Comparison of ENCODE assay signal across 10 cellular contexts in the genomic region with DNA sequence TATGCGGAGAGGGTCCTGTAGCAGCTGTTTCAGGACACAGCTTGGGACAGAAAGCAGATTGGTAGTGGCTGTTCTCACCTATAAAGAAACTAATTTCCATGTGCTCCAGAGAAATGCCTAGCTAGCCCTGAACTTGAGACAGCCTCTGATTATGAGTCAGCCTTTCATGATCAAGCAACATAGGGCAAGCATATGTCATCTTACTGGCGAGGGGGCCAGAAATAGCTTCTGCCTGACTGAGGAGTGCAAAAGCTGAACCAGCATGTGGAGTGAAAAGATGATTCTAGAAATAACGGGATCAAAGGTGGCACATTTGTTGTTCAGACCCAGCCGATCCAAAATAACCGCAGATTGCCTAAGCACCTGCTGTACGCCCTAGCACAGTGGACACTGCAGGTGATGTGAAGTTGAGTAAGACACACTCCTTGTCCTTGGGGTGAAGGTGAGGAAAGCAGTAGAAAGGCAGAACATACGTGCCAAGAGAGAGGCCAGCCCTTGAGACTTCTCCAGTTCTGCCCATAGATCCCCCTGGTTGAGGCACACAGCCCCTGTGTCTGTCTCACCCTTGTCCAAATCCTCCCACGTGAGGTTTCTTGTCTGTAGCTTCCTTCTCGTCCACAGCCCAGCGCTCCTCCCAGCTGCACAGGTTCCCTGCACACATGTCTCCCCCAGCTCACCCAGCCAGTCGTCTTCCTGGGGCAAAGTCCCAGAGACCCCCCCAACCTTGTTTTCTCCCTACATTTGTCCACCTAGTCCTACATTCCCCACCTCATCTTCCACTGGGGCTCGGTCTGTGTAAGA. TPM values are rescaled to one million over a fixed set of nuclear protein-coding genes. Genes with fewer than 3 reads are reported as not detected.
DNase-seq lines count a peak whose midpoint lies in the region; ATAC-seq, FAIRE-seq and TF ChIP-seq lines count a peak whose summit lies in the region.
"Had no signal": no experiment of that assay in that cellular context is flagged by ENCODE, and none has a peak within 500 bp of the region (broad histone marks: within the 10 kb centered on the region; RNA-seq: fewer than 3 reads in every experiment).

No MANE protein-coding gene starts in this region.

- no peaks in the 10 kb centered on the region for H3K9me3 Mint-ChIP-seq in endodermal cell

- peaks cover 26% of the 10 kb centered on the region for H3K27me3 Mint-ChIP-seq in endodermal cell (ENCODE audit: insufficient read depth)

- peak; percentile 17 for DNase-seq in stimulated activated CD4-positive, alpha-beta T cell treated with anti-CD3 and anti-CD28 coated beads, Interleukin-15, amount 100 ng/mL, for 24 hours
- no peak for DNase-seq in stimulated activated CD4-positive, alpha-beta T cell treated with anti-CD3 and anti-CD28 coated beads, Interleukin-4, amount 100 ng/mL, for 1 hour
- DNase-seq in NCI-H524 treated with DMSO at 0.1 percent for 48 hours (lab: John Stamatoyannopoulos, UW) (peak; percentile 19), endodermal cell (no peak), D721Med (ENCODE audit: insufficient read length, low spot score) (no peak), lower lobe of right lung (no peak), 8988T (no peak)
- DNase-seq: activated effector memory CD4-positive, alpha-beta T cell treated with anti-CD3 and anti-CD28 coated beads, Interleukin-2, amount 50 U/mL, for 16 hours had no signal

- WGBS in endodermal cell (ENCODE audit: insufficient coverage in 1 of 2, insufficient read length in 1 of 2), 2 experiments: 78 to 86% methylated on average over 12 of the region's 12 CpGs

- no peak overlapping the region for H3K27ac Mint-ChIP-seq in endodermal cell

- H3K9me3 ChIP-seq in endodermal cell (ENCODE audit: control insufficient read depth, low read length) (no peaks in the 10 kb centered on the region), lower lobe of right lung (no peaks in the 10 kb centered on the region)

- H3K9ac ChIP-seq in endodermal cell (ENCODE audit: extremely low read depth, low read length, poor library complexity, severe bottlenecking): no peak overlapping the region

- H3K27ac ChIP-seq in endodermal cell (ENCODE audit: low read depth, low read length) (peak overlapping the region; percentile 38), lower lobe of right lung (no peak overlapping the region)

- no peak for FAIRE-seq in D721Med (lab: Jason Lieb, UNC)

- H3K4me3 ChIP-seq in endodermal cell (ENCODE audit: low read length) (no peak overlapping the region), lower lobe of right lung (no peak overlapping the region)
- H3K4me3 ChIP-seq: lung had no signal

- no peak for TF ChIP-seq CTCF in endodermal cell (conservative IDR thresholded peaks at IDR 0.05)
- no peak for TF ChIP-seq CTCF in D721Med (IDR thresholded peaks at IDR 0.05; ENCODE audit: insufficient read depth, missing control alignments)
- no peak for TF ChIP-seq CTCF in lower lobe of right lung (IDR thresholded peaks at IDR 0.05)

- H3K4me1 ChIP-seq in endodermal cell (ENCODE audit: control insufficient read depth, insufficient read depth, low read length) (no peaks in the 10 kb centered on the region), lower lobe of right lung (peaks cover 18% of the 10 kb centered on the region)

- no peaks in the 10 kb centered on the region for H3K36me3 ChIP-seq in endodermal cell (ENCODE audit: control insufficient read depth, insufficient read depth, low read length)
- no peaks in the 10 kb centered on the region for H3K36me3 ChIP-seq in lower lobe of right lung

- ATAC-seq in GM21447 (IDR thresholded peaks at IDR 0.05; ENCODE audit: unreplicated experiment) (no peak), lower lobe of right lung (no peak)

- H3K4me3 Mint-ChIP-seq in endodermal cell: no peak overlapping the region

- H3K27me3 ChIP-seq in endodermal cell (ENCODE audit: control insufficient read depth, insufficient read depth, low read length, poor library complexity, severe bottlenecking): no peaks in the 10 kb centered on the region
- no peaks in the 10 kb centered on the region for H3K27me3 ChIP-seq in lower lobe of right lung (ENCODE audit: low read depth)

- intact Hi-C loops in lower lobe of right lung (cut with DNase I): no loop called here

- peaks cover 9% of the 10 kb centered on the region for H3K4me1 Mint-ChIP-seq in endodermal cell

- peaks cover 2% of the 10 kb centered on the region for H3K36me3 Mint-ChIP-seq in endodermal cell (ENCODE audit: low read depth)

RNA-seq across cellular contexts. Expression of a gene that starts 2.7 kb away (rescaled TPM):
- 10 to 100 TPM; 31.0 to 37.7 TPM for total RNA-seq in endodermal cell
- polyA plus RNA-seq in endodermal cell (2013, experiment 1 of 2): 36.9 TPM
- 33.5 TPM for polyA plus RNA-seq in endodermal cell (2013, experiment 2 of 2)
- total RNA-seq in lower lobe of right lung: 52.8 TPM

RNA-seq across cellular contexts. Expression of a gene that starts 18.1 kb away (rescaled TPM):
- 10 to 100 TPM; 55.7 to 59.7 TPM for total RNA-seq in endodermal cell
- 43.4 TPM for polyA plus RNA-seq in endodermal cell (2013, experiment 1 of 2)
- 37.8 TPM for polyA plus RNA-seq in endodermal cell (2013, experiment 2 of 2)
- total RNA-seq in lower lobe of right lung: 27.9 TPM

RNA-seq across cellular contexts. Expression of a gene that starts 38.1 kb away (rescaled TPM):
- total RNA-seq in endodermal cell (10 to 100 TPM; 66.4 to 72.1 TPM), lower lobe of right lung (56.0 TPM)
- 66.2 TPM for polyA plus RNA-seq in endodermal cell (2013, experiment 1 of 2)
- polyA plus RNA-seq in endodermal cell (2013, experiment 2 of 2): 64.1 TPM

Comparison
In these comparisons a context has a peak if more than half of its experiments do, and no peak if none do; other contexts are left out.
1. DNase-seq: peak in stimulated activated CD4-positive, alpha-beta T cell treated with anti-CD3 and anti-CD28 coated beads, Interleukin-15, amount 100 ng/mL, for 24 hours (single experiment) and NCI-H524 treated with DMSO at 0.1 percent for 48 hours (single experiment); none in stimulated activated CD4-positive, alpha-beta T cell treated with anti-CD3 and anti-CD28 coated beads, Interleukin-4, amount 100 ng/mL, for 1 hour (single experiment), endodermal cell (single experiment), D721Med (single experiment), lower lobe of right lung (single experiment) and 8988T (single experiment).